27 cellular contexts compared by ENCODE assay signal in the genomic region with DNA sequence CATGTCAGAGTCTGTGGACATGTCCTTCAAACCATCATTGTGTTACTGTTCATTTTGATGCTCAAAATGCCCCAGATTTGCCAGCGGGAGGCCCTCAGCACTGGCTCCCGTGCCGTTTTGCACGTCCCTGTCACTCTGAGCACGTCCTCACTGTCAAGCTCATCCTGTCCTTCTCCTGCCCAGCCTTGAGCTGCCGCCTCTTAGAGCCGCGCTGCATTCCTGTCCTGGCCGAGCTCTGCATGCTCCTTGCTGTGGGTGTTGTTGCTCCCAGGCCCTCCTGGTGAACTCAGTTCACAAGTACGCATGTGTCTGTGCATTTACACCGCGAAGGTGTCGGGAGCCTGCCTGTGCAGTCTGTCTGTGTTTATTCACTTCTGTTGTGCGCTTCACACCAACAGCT.
DNase-seq lines count a peak whose midpoint lies in the region; ATAC-seq and TF ChIP-seq lines count a peak whose summit lies in the region.
"Had no signal": no experiment of that assay in that cellular context is flagged by ENCODE, and none has a peak within 500 bp of the region (broad histone marks: within the 10 kb centered on the region; RNA-seq: fewer than 3 reads in every experiment).

No MANE protein-coding gene starts in this region.

- H3K36me3 Mint-ChIP-seq in brain: peaks cover 25% of the 10 kb centered on the region
- peaks cover 20% of the 10 kb centered on the region for H3K36me3 Mint-ChIP-seq in progenitor cell of endocrine pancreas (ENCODE audit: insufficient read depth)
- H3K36me3 Mint-ChIP-seq: CD4-positive, alpha-beta memory T cell had no signal

- H3K27ac Mint-ChIP-seq in brain (peak overlapping the region in 4 of 5 experiments; percentile 17 to 77 (median 66)), progenitor cell of endocrine pancreas (peak overlapping the region; percentile 43)

- H3K9me2 ChIP-seq in PC-9 (ENCODE audit: insufficient read depth) (no peaks in the 10 kb centered on the region), MM.1S (replicated peaks; ENCODE audit: insufficient read depth, low read length) (no peaks in the 10 kb centered on the region)
- H3K9me2 ChIP-seq: SK-N-SH had no signal

- no peak overlapping the region for H3K4me3 ChIP-seq in PC-9
- H3K4me3 ChIP-seq in transverse colon: no peak overlapping the region
- H3K4me3 ChIP-seq in MM.1S (ENCODE audit: low read length): no peak overlapping the region
- H3K4me3 ChIP-seq: A549; BLaER1 treated with 17β-estradiol and CSF1 and Interleukin-3, amounts not matched to agents 10 nM and 100 nM; GM12878; GM23248 had no signal

- H3K27me3 Mint-ChIP-seq in brain (no peaks in the 10 kb centered on the region), progenitor cell of endocrine pancreas (no peaks in the 10 kb centered on the region)
- H3K27me3 Mint-ChIP-seq: CD4-positive, alpha-beta memory T cell had no signal

- TF ChIP-seq POLR2A in transverse colon (IDR thresholded peaks at IDR 0.05): no peak

- no peak for TF ChIP-seq EP300 in transverse colon (IDR thresholded peaks at IDR 0.05; ENCODE audit: low read depth)

- no peaks in the 10 kb centered on the region for H3K79me2 ChIP-seq in PC-9 (ENCODE audit: low read depth)
- no peaks in the 10 kb centered on the region for H3K79me2 ChIP-seq in MM.1S (ENCODE audit: low read length)

- no peaks in the 10 kb centered on the region for H3K36me3 ChIP-seq in PC-9 (ENCODE audit: low read depth)
- H3K36me3 ChIP-seq in transverse colon: peaks cover 0 to 3% (median 0%) of the 10 kb centered on the region in 4 donors
- H3K36me3 ChIP-seq in MM.1S (replicated peaks; ENCODE audit: insufficient read depth, low read length): no peaks in the 10 kb centered on the region

- no peaks in the 10 kb centered on the region for H3K9me3 ChIP-seq in PC-9 (ENCODE audit: insufficient read depth, low read depth)
- no peaks in the 10 kb centered on the region for H3K9me3 ChIP-seq in transverse colon
- no peaks in the 10 kb centered on the region for H3K9me3 ChIP-seq in MM.1S (replicated peaks; ENCODE audit: insufficient read depth, low read length)
- H3K9me3 ChIP-seq: A549; BLaER1 treated with 17β-estradiol and CSF1 and Interleukin-3, amounts not matched to agents 10 nM and 100 nM; SK-N-SH had no signal

- peak; percentile 14 for ATAC-seq in left ventricle myocardium superior
- ATAC-seq in GM21723 (IDR thresholded peaks at IDR 0.05; ENCODE audit: unreplicated experiment): no peak
- ATAC-seq: A549, GM12878, Panc1 had no signal

- H3K9me3 Mint-ChIP-seq in brain (peaks cover 0 to 2% (median 0%) of the 10 kb centered on the region in 5 experiments), progenitor cell of endocrine pancreas (ENCODE audit: low read depth) (no peaks in the 10 kb centered on the region)
- H3K9me3 Mint-ChIP-seq: CD4-positive, alpha-beta memory T cell; H9 had no signal

- H2AFZ ChIP-seq in PC-9 (no peak overlapping the region), MM.1S (ENCODE audit: low read length) (no peak overlapping the region)
- H2AFZ ChIP-seq: GM23248 had no signal

- TF ChIP-seq CTCF in PC-9 (conservative IDR thresholded peaks at IDR 0.05) (no peak), brain (conservative IDR thresholded peaks at IDR 0.05) (no peak), progenitor cell of endocrine pancreas (IDR thresholded peaks at IDR 0.05; ENCODE audit: unreplicated experiment) (no peak), transverse colon (IDR thresholded peaks at IDR 0.05) (no peak), MM.1S (IDR thresholded peaks at IDR 0.05; ENCODE audit: low read length) (no peak)

- peaks cover 27% of the 10 kb centered on the region for H3K4me1 Mint-ChIP-seq in brain
- H3K4me1 Mint-ChIP-seq in progenitor cell of endocrine pancreas (ENCODE audit: low read depth): peaks cover 8% of the 10 kb centered on the region
- H3K4me1 Mint-ChIP-seq: CD4-positive, alpha-beta memory T cell had no signal

- H3K4me1 ChIP-seq in PC-9 (replicated peaks; ENCODE audit: insufficient read depth) (peaks cover 43% of the 10 kb centered on the region), transverse colon (peaks cover 0 to 7% (median 0%) of the 10 kb centered on the region in 4 donors), MM.1S (ENCODE audit: low read length) (peaks cover 15% of the 10 kb centered on the region)
- H3K4me1 ChIP-seq: A549 had no signal

- no TSS peak for BruUV-seq in PC-9 (replicated peaks; lab: Mats Ljungman, UMichigan)

- 83 to 91% methylated on average over 9 to 14 of the region's 14 CpGs for whole genome bisulfite sequencing in transverse colon (ENCODE audit: low coverage in 1 of 2), 2 donors

- peaks cover 22% of the 10 kb centered on the region; the same call in 1 of the 2 replicates for H3F3A ChIP-seq in PC-9 (ENCODE audit: insufficient read depth, low read depth)
- no peaks in the 10 kb centered on the region for H3F3A ChIP-seq in MM.1S (ENCODE audit: insufficient read depth, low read length)

- intact Hi-C loops in PC-9 (cut with micrococcal nuclease; ENCODE audit: unreplicated experiment): no loop called here
- intact Hi-C loops in left ventricle myocardium superior (cut with micrococcal nuclease): no loop called here
- intact Hi-C loops in transverse colon (cut with DNase I; ENCODE audit: low total_unique reads): no loop called here

- H3K27me3 ChIP-seq in PC-9 (ENCODE audit: insufficient read depth, low read depth) (no peaks in the 10 kb centered on the region), transverse colon (no peaks in the 10 kb centered on the region), MM.1S (replicated peaks; ENCODE audit: insufficient read depth, low read length) (no peaks in the 10 kb centered on the region)

- no peak for DNase-seq in PC-9
- no peak for DNase-seq in left ventricle myocardium superior
- DNase-seq in progenitor cell of endocrine pancreas (ENCODE audit: low spot score, unreplicated experiment): no peak
- no peak for DNase-seq in transverse colon
- DNase-seq in MM.1S: no peak
- DNase-seq: AML-193; CD4-positive, alpha-beta memory T cell; COR-L47; GDM1; GM23248; H9; IMR-90; KG1; NCI-H1048; NCI-H1417; NCI-H1694; NCI-H2029 treated with DMSO at 0.1 percent for 48 hours; NCI-H2227 treated with DMSO at 0.1 percent for 48 hours; NCI-H526 treated with DMSO at 0.1 percent for 48 hours; SK-N-SH; SW 1271 had no signal

- in situ Hi-C loops in transverse colon (cut with MboI; ENCODE audit: low pct_ligation_motif_present in 1 of 4, low pct_unique_long_range_greater_than_20kb in 1 of 4, low sequenced_read_pairs in 3 of 4): no loop called here

- POLR2A ChIA-PET in PC-9 (lab: Charles Lee; ENCODE audit: unreplicated experiment): interaction anchor here (0.6 kb wide), 1 partner anchor 10 kb away, joined by 3 read pairs; no protein-coding TSS in a partner anchor

- no peak overlapping the region for H3K9ac ChIP-seq in MM.1S (ENCODE audit: low read length)
- H3K9ac ChIP-seq: GM23248, SK-N-SH had no signal

- CTCF ChIA-PET in PC-9 (lab: Charles Lee): interaction anchor here (0.8 kb wide), 1 partner anchor 60 kb away, joined by 4 read pairs; no protein-coding TSS in a partner anchor

- H3K4me3 Mint-ChIP-seq in brain (no peak overlapping the region), progenitor cell of endocrine pancreas (ENCODE audit: low read depth) (no peak overlapping the region)
- H3K4me3 Mint-ChIP-seq: CD4-positive, alpha-beta memory T cell; H9 had no signal

- no peak overlapping the region for H3K27ac ChIP-seq in PC-9
- H3K27ac ChIP-seq in transverse colon: no peak overlapping the region
- H3K27ac ChIP-seq in MM.1S (ENCODE audit: low read length): no peak overlapping the region
- H3K27ac ChIP-seq: A549, GM23248 had no signal

- H4K20me1 ChIP-seq in PC-9 (ENCODE audit: insufficient read depth) (no peaks in the 10 kb centered on the region), MM.1S (ENCODE audit: insufficient read depth, low read length) (no peaks in the 10 kb centered on the region)

- H3K4me2 ChIP-seq in PC-9: peak overlapping the region; percentile 58; the same call in 1 of the 2 replicates
- H3K4me2 ChIP-seq in MM.1S (ENCODE audit: low read depth, low read length): no peak overlapping the region
- H3K4me2 ChIP-seq: A549, SK-N-SH had no signal
